In the genomic region with DNA sequence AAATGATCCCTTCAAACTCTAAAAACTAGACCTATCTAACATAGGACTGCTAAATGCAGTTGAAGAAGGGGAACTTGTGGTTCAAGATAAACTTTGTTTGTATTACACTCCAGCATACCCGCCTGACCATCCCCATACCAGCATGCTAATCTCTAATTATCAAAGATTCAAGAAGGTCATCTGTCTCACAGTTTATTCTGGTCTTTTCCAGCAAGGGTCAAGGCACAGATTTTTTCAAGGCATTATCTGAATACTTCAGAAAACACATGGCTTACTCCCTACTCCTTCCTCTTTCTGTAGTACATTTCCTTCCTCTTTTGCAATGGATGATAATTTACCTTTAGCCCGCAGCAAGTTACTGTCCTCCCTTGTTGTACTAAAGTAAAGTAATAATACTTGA, we compare ENCODE assay signal across 22 cellular contexts.
DNase-seq lines count a peak whose midpoint lies in the region; ATAC-seq, FAIRE-seq and TF ChIP-seq lines count a peak whose summit lies in the region.
"Had no signal": no experiment of that assay in that cellular context is flagged by ENCODE, and none has a peak within 500 bp of the region (broad histone marks: within the 10 kb centered on the region; RNA-seq: fewer than 3 reads in every experiment).

No MANE protein-coding gene starts in this region.

- no peaks in the 10 kb centered on the region for H3K4me1 ChIP-seq in K562 (replicated peaks in 1 of 2; ENCODE audit: control insufficient read depth in 2 of 2, insufficient read depth in 2 of 2, low read length in 2 of 2)

- H3K27ac ChIP-seq in SK-N-MC (0 out of 2 replicates have a peak overlapping the region, but pooled peaks have one; percentile 21), K562 (ENCODE audit: extremely low read depth, low read depth, low read length) (no peak overlapping the region)
- H3K27ac ChIP-seq: C4-2B, PC-9 had no signal

- no peak for TF ChIP-seq RAD21 in K562 (CRISPR knock-in tag; conservative IDR thresholded peaks at IDR 0.05 in 1 of 2, IDR thresholded peaks at IDR 0.05 in 1 of 2)

- POLR2A ChIA-PET in K562 (lab: Yijun Ruan, JAX): no interaction called here

- ATAC-seq in K562: no peak
- ATAC-seq in HG02885 (IDR thresholded peaks at IDR 0.05; ENCODE audit: poor library complexity, unreplicated experiment): no peak
- ATAC-seq: SK-N-SH treated with all-trans-retinoic acid at 6 μM for 48 hours had no signal

- H3K27me3 ChIP-seq in K562 (ENCODE audit: control insufficient read depth in 2 of 2, insufficient read depth in 2 of 2, low read length in 2 of 2): no peaks in the 10 kb centered on the region

- TF ChIP-seq POLR2A in K562 (conservative IDR thresholded peaks at IDR 0.05): no peak

- DNase-seq in AML-193 (lab: John Stamatoyannopoulos, UW): peak; percentile 75 to 77
- peak; percentile 35 for DNase-seq in MV-4-11 (lab: John Stamatoyannopoulos, UW)
- peak; percentile 30 for DNase-seq in SK-N-MC (ENCODE audit: low read depth, low spot score)
- peak in 1 of 4 experiments; percentile 5 for DNase-seq in K562 (ENCODE audit: extremely low read depth in 1 of 4, low spot score in 3 of 4)
- no peak for DNase-seq in activated T-cell treated with anti-CD3 and anti-CD28 coated beads, Interleukin-2, amount 50 U/mL, for 1 hour
- no peak for DNase-seq in NCI-H1694 (lab: John Stamatoyannopoulos, UW)
- no peak for DNase-seq in globus pallidus (ENCODE audit: low spot score)
- DNase-seq: COR-L47, DMS153, EL, H7, IMR-90, NCI-H1105, NCI-H1930, NCI-H2171, NCI-H82, PC-9, T-helper 2 cell had no signal

- no peak for TF ChIP-seq CTCF in K562 (IDR thresholded peaks at IDR 0.05 in 2 of 3, conservative IDR thresholded peaks at IDR 0.05 in 1 of 3; ENCODE audit: insufficient read depth in 2 of 3, low read depth in 1 of 3, low read length in 3 of 3)

- H2AFZ ChIP-seq in K562 (ENCODE audit: low read depth, low read length): no peak overlapping the region
- H2AFZ ChIP-seq: PC-9 had no signal

- no peaks in the 10 kb centered on the region for H3K79me2 ChIP-seq in K562 (ENCODE audit: control insufficient read depth, insufficient read depth, low read length)

- in situ Hi-C loops in K562 (cut with MboI): no loop called here

- BruUV-seq in K562 (replicated peaks; lab: Mats Ljungman, UMichigan): no TSS peak

- H3K4me3 ChIP-seq in SK-N-MC: no peak overlapping the region
- H3K4me3 ChIP-seq in K562: no peak overlapping the region
- H3K4me3 ChIP-seq: PC-9 had no signal

- H3K9ac ChIP-seq in SK-N-MC (ENCODE audit: insufficient read length) (no peak overlapping the region), K562 (ENCODE audit: insufficient read depth in 1 of 2, low read depth in 2 of 2, low read length in 2 of 2) (no peak overlapping the region)

- H3K9me3 ChIP-seq in SK-N-MC (ENCODE audit: low read depth, low read length) (no peaks in the 10 kb centered on the region), K562 (replicated peaks; ENCODE audit: control insufficient read depth, insufficient read depth, low read depth, low read length) (no peaks in the 10 kb centered on the region)

- 0% methylated on average over 2 of the region's 2 CpGs for WGBS in K562 (ENCODE audit: insufficient coverage, low coverage, missing lambda C conversion rate)

- intact Hi-C loops in K562 (cut with micrococcal nuclease): no loop called here

- no peaks in the 10 kb centered on the region for H4K20me1 ChIP-seq in K562 (replicated peaks; ENCODE audit: control insufficient read depth, insufficient read depth, low read length)

- FAIRE-seq in K562 (lab: Jason Lieb, UNC): no peak
- FAIRE-seq: A204.1 had no signal

- no peak overlapping the region for H3K4me2 ChIP-seq in K562 (ENCODE audit: insufficient read depth, low read length)
- H3K4me2 ChIP-seq: PC-9 had no signal

- H3K9me1 ChIP-seq in K562 (ENCODE audit: control insufficient read depth, insufficient read depth, low read length): no peaks in the 10 kb centered on the region

- H3K36me3 ChIP-seq in SK-N-MC (ENCODE audit: insufficient read depth, low read length) (no peaks in the 10 kb centered on the region), K562 (ENCODE audit: control insufficient read depth, insufficient read depth, low read length) (no peaks in the 10 kb centered on the region)

- CTCF ChIA-PET in K562 (lab: Yijun Ruan, JAX; ENCODE audit: low intra/inter-chr PET ratio): no interaction called here

- TF ChIP-seq EP300 in K562 (IDR thresholded peaks at IDR 0.05; ENCODE audit: low read length): peak; percentile 13; the same call in 1 of the 2 replicates

TF ChIP-seq in K562, 482 proteins besides CTCF, POLR2A, EP300 and RAD21 (continues in another document):
- TF ChIP-seq SOX6 (IDR thresholded peaks at IDR 0.05): peak; percentile 54; the same call in 1 of the 2 replicates
- TF ChIP-seq NFYB (IDR thresholded peaks at IDR 0.05; ENCODE audit: extremely low read depth, insufficient read length): no peak
- TF ChIP-seq KDM2B (CRISPR knock-in tag; IDR thresholded peaks at IDR 0.05): no peak
- no peak for TF ChIP-seq BCOR (IDR thresholded peaks at IDR 0.05)
- peak; percentile 64 for TF ChIP-seq CBFA2T2 (conservative IDR thresholded peaks at IDR 0.05)
- TF ChIP-seq, protein P1, sequence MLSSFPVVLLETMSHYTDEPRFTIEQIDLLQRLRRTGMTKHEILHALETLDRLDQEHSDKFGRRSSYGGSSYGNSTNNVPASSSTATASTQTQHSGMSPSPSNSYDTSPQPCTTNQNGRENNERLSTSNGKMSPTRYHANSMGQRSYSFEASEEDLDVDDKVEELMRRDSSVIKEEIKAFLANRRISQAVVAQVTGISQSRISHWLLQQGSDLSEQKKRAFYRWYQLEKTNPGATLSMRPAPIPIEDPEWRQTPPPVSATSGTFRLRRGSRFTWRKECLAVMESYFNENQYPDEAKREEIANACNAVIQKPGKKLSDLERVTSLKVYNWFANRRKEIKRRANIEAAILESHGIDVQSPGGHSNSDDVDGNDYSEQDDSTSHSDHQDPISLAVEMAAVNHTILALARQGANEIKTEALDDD (IDR thresholded peaks at IDR 0.05): no peak
- peak; percentile 41 for TF ChIP-seq NCOR1 (IDR thresholded peaks at IDR 0.05)
- TF ChIP-seq ZNF644 (tag; IDR thresholded peaks at IDR 0.05; ENCODE audit: low read depth): peak; percentile 60; the same call in 1 of the 2 replicates
- no peak for TF ChIP-seq ZNF778 (CRISPR knock-in tag; IDR thresholded peaks at IDR 0.05)
- TF ChIP-seq PCBP2 (IDR thresholded peaks at IDR 0.05; ENCODE audit: low read depth, low read length, poor library complexity, severe bottlenecking): no peak
- TF ChIP-seq ESRRA (IDR thresholded peaks at IDR 0.05; ENCODE audit: borderline replicate concordance, low read depth): peak; percentile 57; the same call in 1 of the 2 replicates
- peak; percentile 90; the same call in 1 of the 2 replicates for TF ChIP-seq KLF16 (IDR thresholded peaks at IDR 0.05)
- no peak for TF ChIP-seq POLR2H (tag; IDR thresholded peaks at IDR 0.05; ENCODE audit: low read depth)
- peak in 1 of 2 experiments; percentile 80; a peak in 1 of 4 replicates for TF ChIP-seq ETV6 (IDR thresholded peaks at IDR 0.05; ENCODE audit: borderline replicate concordance in 1 of 2, low read depth in 2 of 2, low read length in 1 of 2)
- TF ChIP-seq ETV6 (CRISPR knock-in tag; IDR thresholded peaks at IDR 0.05; ENCODE audit: borderline replicate concordance): no peak
- TF ChIP-seq SMARCA5 (IDR thresholded peaks at IDR 0.05): no peak
- no peak for TF ChIP-seq DACH1 (IDR thresholded peaks at IDR 0.05; ENCODE audit: partially characterized antibody)
- peak; percentile 76 for TF ChIP-seq CBFA2T3 (IDR thresholded peaks at IDR 0.05)
- TF ChIP-seq STAT5A (IDR thresholded peaks at IDR 0.05; ENCODE audit: borderline replicate concordance, low read length): peak; percentile 35; the same call in 1 of the 2 replicates
- no peak for TF ChIP-seq SMARCB1 (IDR thresholded peaks at IDR 0.05; ENCODE audit: insufficient read length, low read depth)
- TF ChIP-seq SMARCA4 (IDR thresholded peaks at IDR 0.05): 0 out of 2 replicates have a peak, but pooled peaks have one; percentile 18
- TF ChIP-seq RCOR1 (IDR thresholded peaks at IDR 0.05; ENCODE audit: borderline replicate concordance in 1 of 2, low read depth in 2 of 2, low read length in 2 of 2): peak; percentile 47 to 92; a peak in 2 of 4 replicates

Comparison
In these comparisons a context has a peak if more than half of its experiments do, and no peak if none do; other contexts are left out.
1. DNase-seq: peak in AML-193 (2 of 2), MV-4-11 (single experiment) and SK-N-MC (single experiment); none in activated T-cell treated with anti-CD3 and anti-CD28 coated beads, Interleukin-2, amount 50 U/mL, for 1 hour (single experiment), NCI-H1694 (single experiment) and globus pallidus (single experiment).